In the genomic region with DNA sequence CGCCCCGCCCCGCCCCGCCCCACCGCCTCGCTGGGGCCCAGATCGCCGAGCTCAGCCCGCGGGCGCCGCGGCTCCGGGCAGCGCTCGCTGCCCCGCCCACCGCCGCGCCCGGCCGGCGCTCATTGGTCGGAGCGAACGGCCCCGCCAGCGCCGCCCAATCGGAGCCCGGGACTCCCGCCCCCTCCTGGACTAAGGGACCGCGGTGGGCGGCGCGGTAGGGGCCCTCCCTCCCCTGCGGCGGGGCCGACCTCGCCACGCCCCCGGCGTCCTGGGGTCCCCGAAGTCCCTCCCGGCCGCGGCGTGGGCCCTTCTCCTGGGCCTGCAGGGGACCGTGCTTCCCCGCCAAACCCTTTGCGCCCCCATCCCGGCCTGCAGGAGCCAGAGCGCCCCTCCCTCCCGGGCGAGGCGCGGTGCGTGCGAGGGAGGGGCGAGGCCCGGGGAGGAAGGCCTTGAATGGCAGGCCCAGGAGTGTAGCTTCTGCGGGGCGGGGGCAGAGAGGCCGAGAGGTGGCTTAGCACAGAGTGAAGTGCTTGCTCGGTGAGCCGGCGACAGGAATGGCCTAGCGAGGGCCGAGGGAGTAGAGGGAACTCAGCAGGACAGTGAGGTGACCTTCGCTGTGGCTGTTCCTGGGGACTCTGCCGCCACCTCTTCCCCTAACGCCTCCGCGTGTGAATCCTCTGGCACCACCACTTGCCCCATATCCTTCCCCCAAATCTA, we compare ENCODE assay signal across 8 cellular contexts. TPM values are rescaled to one million over a fixed set of nuclear protein-coding genes. Genes with fewer than 3 reads are reported as not detected.
A peak's percentile ranks its signal among the peaks of the same experiment; 100 is the strongest.
DNase-seq lines count a peak whose midpoint lies in the region; ATAC-seq lines count a peak whose summit lies in the region.

CAMKK1 (minus strand) TSS at position 51 of the 717 bp plus-strand sequence. CDS start 7,366 bp downstream, outside the sequence.

- peak within 1 kb of the TSS; percentile 85 for H3K27ac Mint-ChIP-seq in effector memory CD8-positive, alpha-beta T cell

- ATAC-seq in GM19351 (IDR thresholded peaks at IDR 0.05; ENCODE audit: unreplicated experiment) (peak; percentile 88), HG03460 (IDR thresholded peaks at IDR 0.05; ENCODE audit: unreplicated experiment) (peak; percentile 73)
- ATAC-seq in effector memory CD8-positive, alpha-beta T cell (replicated peaks) = peak; percentile 75

- no peaks in the 10 kb centered on the region for H3K27me3 Mint-ChIP-seq in effector memory CD8-positive, alpha-beta T cell

- H3K36me3 Mint-ChIP-seq in effector memory CD8-positive, alpha-beta T cell (ENCODE audit: insufficient read depth) = peaks cover 12% of the 10 kb centered on the region

- peaks cover 18 to 29% of the 10 kb centered on the region in 2 donors for H3K4me1 Mint-ChIP-seq in effector memory CD8-positive, alpha-beta T cell (ENCODE audit: low read depth in 2 of 2)

- DNase-seq in CD1c-positive myeloid dendritic cell (ENCODE audit: extremely low spot score) = peak; percentile 96
- DNase-seq in NCI-H82 treated with DMSO at 0.1 percent for 48 hours (lab: John Stamatoyannopoulos, UW; ENCODE audit: unreplicated experiment) = peak; percentile 86
- DNase-seq in activated CD8-positive, alpha-beta memory T cell treated with anti-CD3 and anti-CD28 coated beads for 4 hours (ENCODE audit: low read depth in 2 of 2) = peak; percentile 69
- DNase-seq in effector memory CD8-positive, alpha-beta T cell = peak; percentile 84 to 88 (median 87)
- peak; percentile 96 for DNase-seq in mesenteric fat pad (ENCODE audit: low spot score)
- peak; percentile 65 for DNase-seq in stimulated activated CD8-positive, alpha-beta memory T cell treated with anti-CD3 and anti-CD28 coated beads, Interleukin-15, amount 100 ng/mL, for 1 hour (ENCODE audit: low read depth)

- H3K9me3 Mint-ChIP-seq in effector memory CD8-positive, alpha-beta T cell = no peaks in the 10 kb centered on the region

- peak within 1 kb of the TSS; percentile 78 to 80 for H3K4me3 Mint-ChIP-seq in effector memory CD8-positive, alpha-beta T cell

RNA-seq across cellular contexts. Expression of gene CAMKK1, which starts in this region (rescaled TPM):
- 4.9 TPM for total RNA-seq in mesenteric fat pad

Comparison
In these comparisons a context has a peak if more than half of its experiments do, and no peak if none do; other contexts are left out.
1. Peak in every context shown above with its lines: DNase-seq and ATAC-seq.